ENCODE assay signal across 17 cellular contexts in genomic region chr12:39125580-39125979, GRCh38.
"Had no signal": no experiment of that assay in that cellular context is flagged by ENCODE, and none has a peak within 500 bp of the region (broad histone marks: within the 10 kb centered on the region; RNA-seq: fewer than 3 reads in every experiment).

No MANE protein-coding gene starts in this region.

- H2AFZ ChIP-seq: hepatocyte, neural progenitor cell, parathyroid adenoma had no signal

- H3K27ac ChIP-seq: cardiac muscle cell, hepatocyte, neural progenitor cell, parathyroid adenoma had no signal

- H3K4me1 Mint-ChIP-seq: activated naive CD8-positive, alpha-beta T cell treated with anti-CD3 and anti-CD28 coated beads, Interleukin-2, amount 10 ng/mL, durations not matched to agents 7 days and 5 days; stimulated activated memory B cell treated with anti-CD40 and anti-IgM and Interleukin-4, amounts not matched to agents 10 μg/mL and 1 μg/mL and 100 μg/mL, for 72 hours had no signal

- H3K4me3 Mint-ChIP-seq: activated naive CD8-positive, alpha-beta T cell treated with anti-CD3 and anti-CD28 coated beads, Interleukin-2, amount 10 ng/mL, durations not matched to agents 7 days and 5 days; neural progenitor cell; stimulated activated memory B cell treated with anti-CD40 and anti-IgM and Interleukin-4, amounts not matched to agents 10 μg/mL and 1 μg/mL and 100 μg/mL, for 72 hours; T-helper 2 cell treated with Interferon-gamma antibody and Interleukin-4, amounts not matched to agents 5 μg/mL and 100 μg/mL, for 36 hours had no signal

- H3K36me3 Mint-ChIP-seq: activated naive CD8-positive, alpha-beta T cell treated with anti-CD3 and anti-CD28 coated beads, Interleukin-2, amount 10 ng/mL, durations not matched to agents 7 days and 5 days; stimulated activated memory B cell treated with anti-CD40 and anti-IgM and Interleukin-4, amounts not matched to agents 10 μg/mL and 1 μg/mL and 100 μg/mL, for 72 hours had no signal

- H3K27me3 ChIP-seq: cardiac muscle cell, hepatocyte, neural progenitor cell had no signal

- H3K9ac ChIP-seq: neural progenitor cell, parathyroid adenoma had no signal

- H3K79me2 ChIP-seq: hepatocyte, parathyroid adenoma had no signal

- H3K4me3 ChIP-seq: cardiac muscle cell, hepatocyte, neural progenitor cell had no signal

- H3K27me3 Mint-ChIP-seq: activated naive CD8-positive, alpha-beta T cell treated with anti-CD3 and anti-CD28 coated beads, Interleukin-2, amount 10 ng/mL, durations not matched to agents 7 days and 5 days; stimulated activated memory B cell treated with anti-CD40 and anti-IgM and Interleukin-4, amounts not matched to agents 10 μg/mL and 1 μg/mL and 100 μg/mL, for 72 hours had no signal

- H3K4me2 ChIP-seq: hepatocyte, neural progenitor cell had no signal

- ATAC-seq: activated CD4-positive, CD25-positive, alpha-beta regulatory T cell treated with anti-CD3 and anti-CD28 coated beads, Interleukin-2, amount 50 U/mL, for 24 hours; esophagus mucosa; stimulated activated memory B cell treated with anti-CD40 and anti-IgM and Interleukin-4, amounts not matched to agents 10 μg/mL and 1 μg/mL and 100 μg/mL, for 72 hours had no signal

- H3K36me3 ChIP-seq: cardiac muscle cell, neural progenitor cell had no signal

- H3K27ac Mint-ChIP-seq: activated naive CD8-positive, alpha-beta T cell treated with anti-CD3 and anti-CD28 coated beads, Interleukin-2, amount 10 ng/mL, durations not matched to agents 7 days and 5 days; neural progenitor cell; stimulated activated memory B cell treated with anti-CD40 and anti-IgM and Interleukin-4, amounts not matched to agents 10 μg/mL and 1 μg/mL and 100 μg/mL, for 72 hours; T-helper 2 cell treated with Interferon-gamma antibody and Interleukin-4, amounts not matched to agents 5 μg/mL and 100 μg/mL, for 36 hours had no signal

- DNase-seq: activated CD4-positive, alpha-beta T cell treated with anti-CD3 and anti-CD28 coated beads, Interleukin-2, amount 50 U/mL, for 1 hour; activated naive CD4-positive, alpha-beta T cell; activated naive CD8-positive, alpha-beta T cell treated with anti-CD3 and anti-CD28 coated beads, Interleukin-2, amount 10 ng/mL, durations not matched to agents 7 days and 5 days; anterior cingulate cortex; islet precursor cell; midbrain; retina; stimulated activated CD4-positive, alpha-beta T cell treated with anti-CD3 and anti-CD28 coated beads, Interleukin-2, amount 100 ng/mL, for 48 hours; SW 1271 had no signal

- H3K4me1 ChIP-seq: parathyroid adenoma had no signal
